ENCODE assay signal across 2 cellular contexts in the genomic region with DNA sequence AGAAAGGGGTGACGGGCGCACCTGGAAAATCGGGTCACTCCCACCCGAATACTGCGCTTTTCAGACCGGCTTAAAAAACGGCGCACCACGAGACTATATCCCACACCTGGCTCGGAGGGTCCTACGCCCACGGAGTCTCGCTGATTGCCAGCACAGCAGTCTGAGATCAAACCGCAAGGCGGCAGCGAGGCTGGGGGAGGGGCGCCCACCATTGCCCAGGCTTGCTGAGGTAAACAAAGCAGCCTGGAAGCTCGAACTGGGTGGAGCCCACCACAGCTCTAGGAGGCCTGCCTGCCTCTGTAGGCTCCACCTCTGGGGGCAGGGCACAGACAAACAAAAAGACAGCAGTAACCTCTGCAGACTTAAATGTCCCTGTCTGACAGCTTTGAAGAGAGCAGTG.
DNase-seq lines count a peak whose midpoint lies in the region; ATAC-seq and TF ChIP-seq lines count a peak whose summit lies in the region.
"Not testable (repeated sequence)": the region's sequence is repeated elsewhere in the genome, so short reads cannot be mapped to it uniquely, and the experiment has no call there.

No MANE protein-coding gene starts in this region.

- not testable (repeated sequence) for ATAC-seq in WTC11

- not testable (repeated sequence) for H3K27me3 Mint-ChIP-seq in WTC11 (ENCODE audit: low read depth); endodermal cell (ENCODE audit: insufficient read depth)

- not testable (repeated sequence) for H3K9ac ChIP-seq in endodermal cell (ENCODE audit: extremely low read depth, low read length, poor library complexity, severe bottlenecking)

- H3K4me3 Mint-ChIP-seq in WTC11 (peak overlapping the region; percentile 44; the same call in 1 of the 2 replicates), endodermal cell (peak overlapping the region; percentile 30)

- not testable (repeated sequence) for H3K27ac ChIP-seq in endodermal cell (ENCODE audit: low read depth, low read length)

- not testable (repeated sequence) for H3K27me3 ChIP-seq in endodermal cell (ENCODE audit: control insufficient read depth, insufficient read depth, low read length, poor library complexity, severe bottlenecking)

- H3K4me1 ChIP-seq in endodermal cell (ENCODE audit: control insufficient read depth, insufficient read depth, low read length) = not testable (repeated sequence)

- 55% methylated on average over 6 of the region's 18 CpGs; no CpG with 5 or more reads in 1 of the 2 experiments for WGBS in endodermal cell (ENCODE audit: insufficient coverage in 1 of 2, insufficient read length in 1 of 2), 2 experiments

- not testable (repeated sequence) for H3K9me3 Mint-ChIP-seq in WTC11, endodermal cell

- not testable (repeated sequence) for H3K36me3 Mint-ChIP-seq in WTC11; endodermal cell (ENCODE audit: low read depth)

- CTCF ChIA-PET in WTC11 (lab: Charles Lee) = not testable (repeated sequence)

- H3K36me3 ChIP-seq in endodermal cell (ENCODE audit: control insufficient read depth, insufficient read depth, low read length) = not testable (repeated sequence)

- not testable (repeated sequence) for H3K4me3 ChIP-seq in endodermal cell (ENCODE audit: low read length)

- not testable (repeated sequence) for H3K9me3 ChIP-seq in endodermal cell (ENCODE audit: control insufficient read depth, low read length)

- DNase-seq in WTC11 (ENCODE audit: low spot score) = peak; percentile 57
- DNase-seq in endodermal cell = not testable (repeated sequence)

- POLR2A ChIA-PET in WTC11 (lab: Charles Lee) = not testable (repeated sequence)

- H3K27ac Mint-ChIP-seq in WTC11, endodermal cell: not testable (repeated sequence)

- TF ChIP-seq CTCF in WTC11 (IDR thresholded peaks at IDR 0.05); endodermal cell (conservative IDR thresholded peaks at IDR 0.05): not testable (repeated sequence)

- H3K4me1 Mint-ChIP-seq in WTC11 = peaks cover 27% of the 10 kb centered on the region
- H3K4me1 Mint-ChIP-seq in endodermal cell = not testable (repeated sequence)

TF ChIP-seq in WTC11, 78 proteins besides CTCF, POLR2A, EP300 and RAD21:
- TF ChIP-seq FOXK1 (CRISPR knock-in tag; IDR thresholded peaks at IDR 0.05) = peak; percentile 54
